27 cellular contexts compared by ENCODE assay signal in the genomic region with DNA sequence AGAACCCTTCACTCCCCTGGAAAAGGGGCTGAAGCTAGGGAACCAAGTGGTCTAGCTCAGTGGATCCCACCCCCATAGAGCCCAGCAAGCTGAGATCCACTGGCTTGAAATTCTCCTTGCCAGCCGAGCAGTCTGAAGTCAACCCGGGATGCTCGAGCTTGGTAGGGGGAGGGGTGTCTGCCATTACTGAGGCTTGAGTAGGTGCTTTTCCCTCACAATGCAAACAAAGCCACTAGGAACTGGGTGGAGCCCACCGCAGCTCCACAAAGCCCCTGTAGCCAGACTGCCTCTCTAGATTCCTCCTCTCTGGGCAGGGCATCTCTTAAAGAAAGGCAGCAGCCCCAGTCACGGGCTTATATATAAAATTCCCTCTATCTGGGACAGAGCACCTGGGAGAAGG. TPM values are rescaled to one million over a fixed set of nuclear protein-coding genes. Genes with fewer than 3 reads are reported as not detected.
"Had no signal": no experiment of that assay in that cellular context is flagged by ENCODE, and none has a peak within 500 bp of the region (broad histone marks: within the 10 kb centered on the region; RNA-seq: fewer than 3 reads in every experiment).

No MANE protein-coding gene starts in this region.

- H3K9me3 ChIP-seq: gastrocnemius medialis, neutrophil, psoas muscle, right lobe of liver, testis, tibial nerve had no signal

- H3K4me3 ChIP-seq: coronary artery, gastrocnemius medialis, psoas muscle, right lobe of liver, spleen, testis, tibial nerve had no signal

- H3K27ac ChIP-seq: coronary artery, gastrocnemius medialis, neutrophil, psoas muscle, right lobe of liver, spleen, testis, tibial nerve had no signal

- DNase-seq: effector CD4-positive, alpha-beta T cell; gastrocnemius medialis; kidney; left cardiac atrium; mesendoderm; naive B cell; retina; spleen; stimulated activated CD4-positive, alpha-beta T cell treated with anti-CD3 and anti-CD28 coated beads, Interleukin-15, amount 100 ng/mL, for 24 hours; stimulated activated CD4-positive, alpha-beta T cell treated with anti-CD3 and anti-CD28 coated beads, Interleukin-1b, Interleukin-23, amount 100 ng/mL, for 48 hours; stimulated activated CD4-positive, alpha-beta T cell treated with anti-CD3 and anti-CD28 coated beads, Interleukin-4, amount 100 ng/mL, for 4 hours; stimulated activated naive B cell treated with anti-CD40 and anti-IgM and Interleukin-4, amounts not matched to agents 10 μg/mL and 1 μg/mL and 100 μg/mL, for 72 hours; stimulated activated naive CD8-positive, alpha-beta T cell treated with anti-CD3 and anti-CD28 coated beads, Interleukin-15, amount 100 ng/mL, for 72 hours; testis had no signal

- H3K4me1 ChIP-seq: gastrocnemius medialis, psoas muscle, spleen, testis, tibial nerve had no signal

- H3K36me3 ChIP-seq: gastrocnemius medialis, neutrophil, right lobe of liver, spleen, tibial nerve had no signal

- H3K27me3 ChIP-seq: gastrocnemius medialis, neutrophil, right lobe of liver, spleen, testis, tibial nerve had no signal

RNA-seq across cellular contexts. Expression of gene SLCO1B1, which starts 18.9 kb away (rescaled TPM):
- total RNA-seq: cerebellum, dermis microvascular lymphatic vessel endothelial cell, fibroblast of villous mesenchyme, kidney, left cardiac atrium, lung microvascular endothelial cell, osteoblast, psoas muscle, skeletal muscle tissue, spleen, subcutaneous adipose tissue, ureter had no signal
- polyA plus RNA-seq: psoas muscle, spleen had no signal
